10 cellular contexts compared by ENCODE assay signal in the genomic region with DNA sequence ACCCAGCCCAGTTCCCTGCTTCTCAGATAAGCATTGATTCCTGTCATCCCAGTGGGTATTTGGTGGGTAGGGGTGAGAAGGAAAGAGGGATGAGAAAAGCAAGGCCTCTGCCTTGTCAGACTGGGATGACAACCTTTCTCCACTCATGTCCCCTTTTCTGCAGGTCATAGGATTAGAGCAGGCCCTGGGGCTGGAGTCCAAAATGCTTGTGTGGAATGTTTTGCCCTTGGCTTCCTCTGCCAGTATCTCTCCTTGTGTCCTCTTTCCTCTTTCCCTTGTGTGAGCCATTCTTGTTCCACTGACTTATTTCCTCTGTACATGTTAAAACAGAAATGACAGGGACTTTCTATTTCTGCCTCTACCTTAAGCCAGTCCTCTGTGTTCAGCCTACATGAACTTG. TPM values are rescaled to one million over a fixed set of nuclear protein-coding genes. Genes with fewer than 3 reads are reported as not detected.
DNase-seq lines count a peak whose midpoint lies in the region; ATAC-seq, FAIRE-seq and TF ChIP-seq lines count a peak whose summit lies in the region.
"Had no signal": no experiment of that assay in that cellular context is flagged by ENCODE, and none has a peak within 500 bp of the region (broad histone marks: within the 10 kb centered on the region; RNA-seq: fewer than 3 reads in every experiment).

No MANE protein-coding gene starts in this region.

- H3K4me1 ChIP-seq in effector memory CD4-positive, alpha-beta T cell (ENCODE audit: control insufficient read depth, insufficient read depth, low read length, poor library complexity, severe bottlenecking) = peaks cover 35% of the 10 kb centered on the region
- H3K4me1 ChIP-seq in muscle layer of colon (ENCODE audit: insufficient read depth, low read length) (peaks cover 52% of the 10 kb centered on the region), upper lobe of left lung (peaks cover 27 to 56% (median 39%) of the 10 kb centered on the region in 4 donors)

- no peaks in the 10 kb centered on the region for H3K27me3 Mint-ChIP-seq in activated T-cell treated with anti-CD3 and anti-CD28 coated beads, Interleukin-2, amount 50 U/mL, for 4 hours (ENCODE audit: low read depth)

- peaks cover 57% of the 10 kb centered on the region for H3K4me1 Mint-ChIP-seq in activated T-cell treated with anti-CD3 and anti-CD28 coated beads, Interleukin-2, amount 50 U/mL, for 4 hours (ENCODE audit: low read depth)

- H3K4me3 Mint-ChIP-seq in activated T-cell treated with anti-CD3 and anti-CD28 coated beads, Interleukin-2, amount 50 U/mL, for 4 hours = peak overlapping the region; percentile 90

- FAIRE-seq in frontal cortex (lab: Jason Lieb, UNC) = no peak
- FAIRE-seq: H54 had no signal

- H3K4me3 ChIP-seq in effector memory CD4-positive, alpha-beta T cell (ENCODE audit: insufficient read depth, low read depth, low read length, poor library complexity, severe bottlenecking) = no peak overlapping the region
- H3K4me3 ChIP-seq in muscle layer of colon (ENCODE audit: low read depth in 1 of 2, low read length in 2 of 2) (peak overlapping the region; percentile 43 to 98), upper lobe of left lung (peak overlapping the region in 2 of 4 donors; percentile 77 to 85)

- H3K27ac ChIP-seq in effector memory CD4-positive, alpha-beta T cell (ENCODE audit: insufficient read depth, low read length, poor library complexity, severe bottlenecking) = peak overlapping the region; percentile 85
- H3K27ac ChIP-seq in muscle layer of colon (ENCODE audit: low read depth, low read length) (peak overlapping the region; percentile 98), upper lobe of left lung (peak overlapping the region; percentile 87 to 95 (median 90))

- H3K36me3 Mint-ChIP-seq in activated T-cell treated with anti-CD3 and anti-CD28 coated beads, Interleukin-2, amount 50 U/mL, for 4 hours (ENCODE audit: insufficient read depth) = peaks cover 3% of the 10 kb centered on the region

- H3K9ac ChIP-seq in muscle layer of colon (ENCODE audit: low read length) = peak overlapping the region; percentile 99

- no peak for DNase-seq in activated T-cell treated with anti-CD3 and anti-CD28 coated beads, Interleukin-2, amount 50 U/mL, for 4 hours
- DNase-seq in activated T-cell treated with anti-CD3 and anti-CD28 coated beads for 4 hours (no peak), upper lobe of left lung (no peak), frontal cortex (ENCODE audit: low spot score in 2 of 2) (no peak), iPS-NIHi7 (ENCODE audit: extremely low spot score) (no peak)
- DNase-seq in effector memory CD4-positive, alpha-beta T cell = no peak
- DNase-seq: SW 1271 had no signal

- H3K27me3 ChIP-seq in effector memory CD4-positive, alpha-beta T cell (replicated peaks; ENCODE audit: control insufficient read depth, insufficient read depth, low read length, poor library complexity, severe bottlenecking) = no peaks in the 10 kb centered on the region
- H3K27me3 ChIP-seq in muscle layer of colon (ENCODE audit: control insufficient read depth in 1 of 2, insufficient read depth in 2 of 2, low read length in 2 of 2) (no peaks in the 10 kb centered on the region), upper lobe of left lung (no peaks in the 10 kb centered on the region)

- H3K9me3 Mint-ChIP-seq in activated T-cell treated with anti-CD3 and anti-CD28 coated beads, Interleukin-2, amount 50 U/mL, for 4 hours = no peaks in the 10 kb centered on the region

- ATAC-seq in activated T-cell treated with anti-CD3 and anti-CD28 coated beads, Interleukin-2, amount 50 U/mL, for 4 hours = no peak
- ATAC-seq in upper lobe of left lung (ENCODE audit: low FRiP score in 2 of 2) = no peak
- ATAC-seq in GM18861 (IDR thresholded peaks at IDR 0.05; ENCODE audit: unreplicated experiment) = no peak

- no peak for TF ChIP-seq EP300 in upper lobe of left lung (IDR thresholded peaks at IDR 0.05)

- no peaks in the 10 kb centered on the region for H3K9me3 ChIP-seq in effector memory CD4-positive, alpha-beta T cell (ENCODE audit: control insufficient read depth, low read length)
- H3K9me3 ChIP-seq in muscle layer of colon (ENCODE audit: low read length) (no peaks in the 10 kb centered on the region), upper lobe of left lung (no peaks in the 10 kb centered on the region)

- TF ChIP-seq POLR2A in upper lobe of left lung (IDR thresholded peaks at IDR 0.05) = no peak

- TF ChIP-seq CTCF in upper lobe of left lung (IDR thresholded peaks at IDR 0.05) = no peak

- peaks cover 4% of the 10 kb centered on the region for H3K36me3 ChIP-seq in effector memory CD4-positive, alpha-beta T cell (ENCODE audit: control insufficient read depth, insufficient read depth, low read length)
- peaks cover 22% of the 10 kb centered on the region for H3K36me3 ChIP-seq in muscle layer of colon (ENCODE audit: insufficient read depth, low read length)
- H3K36me3 ChIP-seq in upper lobe of left lung = peaks cover 0 to 6% (median 0%) of the 10 kb centered on the region in 4 donors

RNA-seq across cellular contexts. Expression of a gene that starts 4.1 kb away (rescaled TPM):
- total RNA-seq in activated T-cell treated with anti-CD3 and anti-CD28 coated beads, Interleukin-2, amount 50 U/mL, for 4 hours = 10 to 100 TPM in 2 of 3 donors, 1 to 10 TPM in 1; 6.1 to 17.0 (median 12.1) TPM
- total RNA-seq in upper lobe of left lung (100 to 1,000 TPM in 2 of 6 donors, 10 to 100 TPM in 4; 54.0 to 152 (median 90.5) TPM), frontal cortex (24.9 TPM)
